In the genomic region with DNA sequence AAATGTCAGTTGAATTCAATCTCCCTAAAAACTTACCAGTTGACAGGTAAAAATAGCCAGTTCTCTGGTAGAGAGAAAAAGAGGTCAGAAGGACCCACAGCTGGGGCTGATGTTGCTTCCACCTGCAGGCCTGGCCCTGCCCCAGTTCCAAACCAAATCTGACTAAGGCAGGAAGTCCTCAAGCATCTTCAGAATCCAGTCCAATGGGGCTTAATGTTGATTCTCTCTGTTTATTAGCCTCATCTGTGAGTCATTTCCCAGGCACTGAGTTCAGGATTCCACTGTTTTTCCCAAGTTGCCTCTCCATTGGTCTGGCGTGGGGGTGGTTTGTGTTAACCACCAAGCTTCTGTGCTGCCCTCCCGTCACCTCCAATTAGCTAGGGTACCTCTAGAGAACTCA, we compare ENCODE assay signal across 25 cellular contexts.
DNase-seq lines count a peak whose midpoint lies in the region; TF ChIP-seq lines count a peak whose summit lies in the region.
"Had no signal": no experiment of that assay in that cellular context is flagged by ENCODE, and none has a peak within 500 bp of the region (broad histone marks: within the 10 kb centered on the region; RNA-seq: fewer than 3 reads in every experiment).

No MANE protein-coding gene starts in this region.

- no peak overlapping the region for H3K9ac ChIP-seq in mesenchymal stem cell (ENCODE audit: low read length)
- H3K9ac ChIP-seq: BLaER1 had no signal

- H2AFZ ChIP-seq in mesenchymal stem cell (ENCODE audit: low read depth, low read length): no peak overlapping the region

- no peak overlapping the region for H2AK5ac ChIP-seq in mesenchymal stem cell (ENCODE audit: low read length, severe bottlenecking)

- no peak overlapping the region for H3K23ac ChIP-seq in mesenchymal stem cell (ENCODE audit: low read length in 2 of 2)

- H2BK15ac ChIP-seq in mesenchymal stem cell (ENCODE audit: low read depth, poor library complexity, severe bottlenecking): no peak overlapping the region

- peak overlapping the region; percentile 5 to 76 for H3K18ac ChIP-seq in mesenchymal stem cell (ENCODE audit: low read depth in 1 of 2, low read length in 2 of 2)

- H3K27ac ChIP-seq in mesenchymal stem cell (ENCODE audit: low read length, poor library complexity, severe bottlenecking): no peak overlapping the region
- H3K27ac ChIP-seq in ascending aorta: no peak overlapping the region
- H3K27ac ChIP-seq: BLaER1, coronary artery, skin epidermis had no signal

- intact Hi-C loops in ascending aorta (cut with DNase I): no loop called here

- no peak overlapping the region for H3K14ac ChIP-seq in mesenchymal stem cell (ENCODE audit: low read length in 2 of 2)

- H3K4me1 ChIP-seq in mesenchymal stem cell (ENCODE audit: control insufficient read depth, insufficient read depth, low read depth, low read length): no peaks in the 10 kb centered on the region
- no peaks in the 10 kb centered on the region for H3K4me1 ChIP-seq in ascending aorta
- H3K4me1 ChIP-seq: BLaER1, transverse colon had no signal

- H3K36me3 ChIP-seq in MG63 (no peaks in the 10 kb centered on the region), mesenchymal stem cell (ENCODE audit: control insufficient read depth in 1 of 2, insufficient read depth in 2 of 2, low read depth in 1 of 2, low read length in 2 of 2) (no peaks in the 10 kb centered on the region), ascending aorta (no peaks in the 10 kb centered on the region)
- H3K36me3 ChIP-seq: BLaER1, transverse colon had no signal

- H3K4ac ChIP-seq in mesenchymal stem cell (ENCODE audit: low read depth in 1 of 2, low read length in 2 of 2): peak overlapping the region in 1 of 2 experiments; percentile 84

- H4K8ac ChIP-seq in mesenchymal stem cell (ENCODE audit: low read length): peak overlapping the region; percentile 45

- peak overlapping the region in 1 of 2 experiments; percentile 71 for H2BK12ac ChIP-seq in mesenchymal stem cell (ENCODE audit: low read length in 2 of 2)

- no peak overlapping the region for H2BK120ac ChIP-seq in mesenchymal stem cell (ENCODE audit: low read depth, low read length)

- TF ChIP-seq CTCF in astrocyte of the spinal cord (IDR thresholded peaks at IDR 0.05; ENCODE audit: low read depth, low read length): no peak
- TF ChIP-seq CTCF in ascending aorta (IDR thresholded peaks at IDR 0.05): no peak
- TF ChIP-seq CTCF in GM20000 (IDR thresholded peaks at IDR 0.05; ENCODE audit: extremely low read depth, missing control alignments): no peak

- H3K9me3 ChIP-seq in MG63: no peaks in the 10 kb centered on the region
- no peaks in the 10 kb centered on the region for H3K9me3 ChIP-seq in mesenchymal stem cell (ENCODE audit: control insufficient read depth, low read length)
- no peaks in the 10 kb centered on the region for H3K9me3 ChIP-seq in ascending aorta
- H3K9me3 ChIP-seq: BLaER1, transverse colon had no signal

- no peak overlapping the region for H3K4me2 ChIP-seq in mesenchymal stem cell (ENCODE audit: low read length, poor library complexity, severe bottlenecking)
- H3K4me2 ChIP-seq: BLaER1 had no signal

- no peaks in the 10 kb centered on the region for H3K79me1 ChIP-seq in mesenchymal stem cell (replicated peaks; ENCODE audit: low read length, poor library complexity, severe bottlenecking)

- H4K91ac ChIP-seq in mesenchymal stem cell (ENCODE audit: low read length): no peak overlapping the region

- in situ Hi-C loops in astrocyte of the spinal cord (cut with HindIII; ENCODE audit: low sequenced_read_pairs): no loop called here

- no peak overlapping the region for H2BK5ac ChIP-seq in mesenchymal stem cell (ENCODE audit: low read depth, low read length, poor library complexity, severe bottlenecking)

- H3K4me3 ChIP-seq in MG63 (no peak overlapping the region), astrocyte of the spinal cord (ENCODE audit: low read depth, low read length) (no peak overlapping the region), mesenchymal stem cell (ENCODE audit: insufficient read depth in 1 of 2, low read depth in 1 of 2, low read length in 2 of 2) (no peak overlapping the region), ascending aorta (no peak overlapping the region)
- H3K4me3 ChIP-seq: BLaER1, coronary artery, skin epidermis, transverse colon had no signal

- H3K27me3 ChIP-seq in MG63: no peaks in the 10 kb centered on the region
- H3K27me3 ChIP-seq in mesenchymal stem cell (ENCODE audit: control insufficient read depth in 1 of 2, insufficient read depth in 1 of 2, low read length in 2 of 2): peaks cover 3 to 33% of the 10 kb centered on the region in 2 experiments
- no peaks in the 10 kb centered on the region for H3K27me3 ChIP-seq in ascending aorta
- H3K27me3 ChIP-seq: BLaER1, transverse colon had no signal

- DNase-seq in NCI-H1092 treated with DMSO at 0.1 percent for 48 hours (lab: John Stamatoyannopoulos, UW) (peak; percentile 33), NCI-H1092 (lab: John Stamatoyannopoulos, UW) (no peak), MG63 (peak; percentile 62), astrocyte of the spinal cord (ENCODE audit: low read depth, low spot score) (peak; percentile 35), mesenchymal stem cell (peak; percentile 82), ascending aorta (ENCODE audit: low spot score in 2 of 2) (no peak), hypothalamus (lab: John Stamatoyannopoulos, UW) (no peak), GM20000 (ENCODE audit: low spot score) (no peak)
- DNase-seq: activated CD4-positive, alpha-beta T cell treated with anti-CD3 and anti-CD28 coated beads, Interleukin-2, amount 50 U/mL, for 48 hours; activated naive CD4-positive, alpha-beta T cell treated with Interleukin-2 at 50 U/mL for 16 hours; activated T-cell treated with anti-CD3 and anti-CD28 coated beads for 4 hours; anterior cingulate cortex; foreskin melanocyte; HCEC 1CT; midbrain; NCI-H187; NCI-H526; OCI-M1; stimulated activated CD4-positive, alpha-beta T cell treated with anti-CD3 and anti-CD28 coated beads, Interleukin-2, amount 100 ng/mL, for 48 hours; stimulated activated naive CD8-positive, alpha-beta T cell treated with anti-CD3 and anti-CD28 coated beads, Interleukin-15, amount 100 ng/mL, for 72 hours; T-helper 2 cell; transverse colon had no signal

- 14% methylated on average over 2 of the region's 2 CpGs for WGBS in mesenchymal stem cell

Comparison
In these comparisons a context has a peak if more than half of its experiments do, and no peak if none do; other contexts are left out.
1. DNase-seq: peak in NCI-H1092 treated with DMSO at 0.1 percent for 48 hours (single experiment), MG63 (single experiment), astrocyte of the spinal cord (single experiment) and mesenchymal stem cell (single experiment); none in NCI-H1092 (single experiment), ascending aorta (0 of 2), hypothalamus (0 of 51) and GM20000 (single experiment).